ENCODE assay signal across 13 cellular contexts in genomic region chr3:82293867-82294266, GRCh38.
DNase-seq lines count a peak whose midpoint lies in the region; ATAC-seq lines count a peak whose summit lies in the region.
"Had no signal": no experiment of that assay in that cellular context is flagged by ENCODE, and none has a peak within 500 bp of the region (broad histone marks: within the 10 kb centered on the region; RNA-seq: fewer than 3 reads in every experiment).

No MANE protein-coding gene starts in this region.

- ATAC-seq in GM18867 (IDR thresholded peaks at IDR 0.05; ENCODE audit: unreplicated experiment) (peak; percentile 77), GM21529 (IDR thresholded peaks at IDR 0.05; ENCODE audit: unreplicated experiment) (peak; percentile 68), HG03060 (IDR thresholded peaks at IDR 0.05; ENCODE audit: low read depth, unreplicated experiment) (peak; percentile 89)
- ATAC-seq: HCT116, heart right ventricle had no signal

- DNase-seq in M059J (ENCODE audit: low read depth) (peak; percentile 2), HCEC 1CT (no peak), islet precursor cell (no peak), epidermal melanocyte (ENCODE audit: insufficient read length, low spot score) (no peak)
- no peak for DNase-seq in activated CD4-positive, CD25-positive, alpha-beta regulatory T cell treated with anti-CD3 and anti-CD28 coated beads, Interleukin-2, amount 50 U/mL, for 72 hours
- DNase-seq: anterior cingulate cortex, GF-D8, heart right ventricle, occipital lobe had no signal
